In genomic region chr4:1346781-1347409, GRCh38 we compare ENCODE assay signal across 1 cellular context.
TF ChIP-seq lines count a peak whose summit lies in the region.

Gene UVSSA (plus strand): TSS chr4:1347208. CDS start chr4:1348092, 884 bp downstream.

TF ChIP-seq in HepG2, 621 proteins besides CTCF, POLR2A, EP300 and RAD21 (continued from another document and continues in another):
- no peak for TF ChIP-seq HNF1A (IDR thresholded peaks at IDR 0.05; ENCODE audit: low read depth)
- TF ChIP-seq HNF1A (CRISPR knock-in tag; IDR thresholded peaks at IDR 0.05; ENCODE audit: borderline replicate concordance) = no peak; the same call in 1 of the 2 replicates
- TF ChIP-seq IKZF5 (CRISPR knock-in tag; IDR thresholded peaks at IDR 0.05) = peak; percentile 72
- TF ChIP-seq ZNF746 (CRISPR knock-in tag; IDR thresholded peaks at IDR 0.05) = no peak
- peak; percentile 78 for TF ChIP-seq TFDP2 (CRISPR knock-in tag; IDR thresholded peaks at IDR 0.05)
- TF ChIP-seq ZNF225 (CRISPR knock-in tag; IDR thresholded peaks at IDR 0.05) = no peak
- no peak for TF ChIP-seq ZMYM2 (CRISPR knock-in tag; IDR thresholded peaks at IDR 0.05)
- TF ChIP-seq TEF (CRISPR knock-in tag; IDR thresholded peaks at IDR 0.05) = no peak
- peak; percentile 91 for TF ChIP-seq RFX1 (IDR thresholded peaks at IDR 0.05)
- no peak for TF ChIP-seq RBAK (CRISPR knock-in tag; IDR thresholded peaks at IDR 0.05)
- TF ChIP-seq ZNF547 (CRISPR knock-in tag; IDR thresholded peaks at IDR 0.05) = no peak; the same call in 1 of the 2 replicates
- no peak for TF ChIP-seq ZNF570 (CRISPR knock-in tag; IDR thresholded peaks at IDR 0.05; ENCODE audit: borderline replicate concordance)
- no peak for TF ChIP-seq ARNT (IDR thresholded peaks at IDR 0.05)
- TF ChIP-seq ZNF230 (CRISPR knock-in tag; IDR thresholded peaks at IDR 0.05) = no peak
- TF ChIP-seq ZNF235 (CRISPR knock-in tag; IDR thresholded peaks at IDR 0.05; ENCODE audit: borderline replicate concordance) = no peak; the same call in 1 of the 2 replicates
- TF ChIP-seq MAFF (IDR thresholded peaks at IDR 0.05; ENCODE audit: low read depth, low read length) = no peak
- TF ChIP-seq ATF7 (IDR thresholded peaks at IDR 0.05) = no peak
- peak; percentile 82; the same call in 1 of the 2 replicates for TF ChIP-seq ATF7 (CRISPR knock-in tag; IDR thresholded peaks at IDR 0.05)
- TF ChIP-seq ISL2 (CRISPR knock-in tag; IDR thresholded peaks at IDR 0.05) = peak; percentile 41; the same call in 1 of the 2 replicates
- TF ChIP-seq SP5 (CRISPR knock-in tag; IDR thresholded peaks at IDR 0.05; ENCODE audit: borderline replicate concordance, low read depth) = peak; percentile 87
- TF ChIP-seq ZNF775 (CRISPR knock-in tag; IDR thresholded peaks at IDR 0.05; ENCODE audit: borderline replicate concordance) = no peak
- no peak for TF ChIP-seq ZNF878 (CRISPR knock-in tag; IDR thresholded peaks at IDR 0.05)
- no peak for TF ChIP-seq ZNF780A (CRISPR knock-in tag; IDR thresholded peaks at IDR 0.05)
- peak; percentile 81 for TF ChIP-seq SP1 (IDR thresholded peaks at IDR 0.05)
- TF ChIP-seq SP1 (CRISPR knock-in tag; IDR thresholded peaks at IDR 0.05) = peak; percentile 100
- no peak for TF ChIP-seq ONECUT2 (CRISPR knock-in tag; IDR thresholded peaks at IDR 0.05)
- no peak for TF ChIP-seq GLI4 (CRISPR knock-in tag; IDR thresholded peaks at IDR 0.05; ENCODE audit: borderline replicate concordance)
- TF ChIP-seq ZNF251 (CRISPR knock-in tag; IDR thresholded peaks at IDR 0.05) = no peak
- no peak for TF ChIP-seq PBX2 (CRISPR knock-in tag; IDR thresholded peaks at IDR 0.05)
- TF ChIP-seq ZNF607 (CRISPR knock-in tag; IDR thresholded peaks at IDR 0.05; ENCODE audit: borderline replicate concordance) = 0 out of 2 replicates have a peak, but pooled peaks have one; percentile 20
- TF ChIP-seq MTA1 (CRISPR knock-in tag; IDR thresholded peaks at IDR 0.05; ENCODE audit: borderline replicate concordance) = no peak
- no peak for TF ChIP-seq HNRNPL (IDR thresholded peaks at IDR 0.05; ENCODE audit: low read depth, low read length)
- TF ChIP-seq ZNF589 (CRISPR knock-in tag; conservative IDR thresholded peaks at IDR 0.05) = no peak
- no peak; the same call in 1 of the 2 replicates for TF ChIP-seq TAF1 (CRISPR knock-in tag; IDR thresholded peaks at IDR 0.05)
- TF ChIP-seq FIP1L1 (IDR thresholded peaks at IDR 0.05; ENCODE audit: borderline replicate concordance, insufficient read depth, low read depth, low read length) = no peak
- no peak for TF ChIP-seq STAG1 (CRISPR knock-in tag; IDR thresholded peaks at IDR 0.05)
- TF ChIP-seq ASH2L (IDR thresholded peaks at IDR 0.05; ENCODE audit: insufficient read length, low read depth, low read length) = peak; percentile 61
- no peak for TF ChIP-seq ZNF446 (CRISPR knock-in tag; IDR thresholded peaks at IDR 0.05)
- 0 out of 2 replicates have a peak, but pooled peaks have one; percentile 12 for TF ChIP-seq ZNF773 (CRISPR knock-in tag; IDR thresholded peaks at IDR 0.05; ENCODE audit: borderline replicate concordance)
- TF ChIP-seq ZNF282 (IDR thresholded peaks at IDR 0.05; ENCODE audit: partially characterized antibody) = no peak
- TF ChIP-seq ZNF275 (CRISPR knock-in tag; IDR thresholded peaks at IDR 0.05; ENCODE audit: borderline replicate concordance) = peak; percentile 43; the same call in 1 of the 2 replicates
- TF ChIP-seq SOX5 (CRISPR knock-in tag; IDR thresholded peaks at IDR 0.05; ENCODE audit: borderline replicate concordance) = peak; percentile 29; the same call in 1 of the 2 replicates
- TF ChIP-seq SKI (IDR thresholded peaks at IDR 0.05; ENCODE audit: partially characterized antibody) = peak; percentile 1
- no peak for TF ChIP-seq ZBTB26 (CRISPR knock-in tag; IDR thresholded peaks at IDR 0.05; ENCODE audit: borderline replicate concordance)
- TF ChIP-seq TFAP4 (IDR thresholded peaks at IDR 0.05; ENCODE audit: borderline replicate concordance, low read depth) = 0 out of 2 replicates have a peak, but pooled peaks have one; percentile 9
- no peak; the same call in 1 of the 2 replicates for TF ChIP-seq NFKBIZ (CRISPR knock-in tag; IDR thresholded peaks at IDR 0.05)
- TF ChIP-seq PHF5A (CRISPR knock-in tag; IDR thresholded peaks at IDR 0.05; ENCODE audit: low read depth, unreplicated experiment) = no peak
- TF ChIP-seq ZNF557 (CRISPR knock-in tag; IDR thresholded peaks at IDR 0.05) = no peak
- no peak for TF ChIP-seq CBX2 (IDR thresholded peaks at IDR 0.05; ENCODE audit: low read depth, low read length)
- TF ChIP-seq CBX2 (CRISPR knock-in tag; IDR thresholded peaks at IDR 0.05; ENCODE audit: low read depth) = no peak
- no peak for TF ChIP-seq JUNB (CRISPR knock-in tag; IDR thresholded peaks at IDR 0.05; ENCODE audit: borderline replicate concordance)
- peak; percentile 57 for TF ChIP-seq YY1 (IDR thresholded peaks at IDR 0.05; ENCODE audit: insufficient read depth, insufficient replicate concordance, low read depth, low read length)
- peak; percentile 81 for TF ChIP-seq HDAC1 (CRISPR knock-in tag; IDR thresholded peaks at IDR 0.05)
- TF ChIP-seq ZNF644 (CRISPR knock-in tag; IDR thresholded peaks at IDR 0.05; ENCODE audit: low read depth) = no peak
- peak; percentile 21; the same call in 1 of the 2 replicates for TF ChIP-seq ARNTL (CRISPR knock-in tag; IDR thresholded peaks at IDR 0.05)
- TF ChIP-seq THAP9 (CRISPR knock-in tag; IDR thresholded peaks at IDR 0.05; ENCODE audit: borderline replicate concordance) = peak; percentile 15; the same call in 1 of the 2 replicates
- no peak for TF ChIP-seq ZNF782 (CRISPR knock-in tag; IDR thresholded peaks at IDR 0.05; ENCODE audit: borderline replicate concordance)
- TF ChIP-seq FOSL1 (CRISPR knock-in tag; IDR thresholded peaks at IDR 0.05; ENCODE audit: borderline replicate concordance) = no peak
- 0 out of 2 replicates have a peak, but pooled peaks have one; percentile 10 for TF ChIP-seq ZNF143 (CRISPR knock-in tag; IDR thresholded peaks at IDR 0.05)
- no peak for TF ChIP-seq SNAI1 (CRISPR knock-in tag; IDR thresholded peaks at IDR 0.05; ENCODE audit: borderline replicate concordance)
- no peak for TF ChIP-seq ZEB1 (IDR thresholded peaks at IDR 0.05; ENCODE audit: insufficient replicate concordance, low read depth)
- peak; percentile 70; the same call in 1 of the 2 replicates for TF ChIP-seq MXD4 (CRISPR knock-in tag; IDR thresholded peaks at IDR 0.05)
- TF ChIP-seq ARHGAP35 (CRISPR knock-in tag; IDR thresholded peaks at IDR 0.05; ENCODE audit: borderline replicate concordance) = no peak
- no peak for TF ChIP-seq ZFP62 (CRISPR knock-in tag; IDR thresholded peaks at IDR 0.05)
